Comparison of ENCODE assay signal across 1 cellular context in genomic region chr11:73376168-73376802, GRCh38.
TF ChIP-seq lines count a peak whose summit lies in the region.

Gene RELT (plus strand): TSS chr11:73376399. CDS start chr11:73389137, 12,738 bp downstream.

TF ChIP-seq in HepG2, 621 proteins besides CTCF, POLR2A, EP300 and RAD21 (continued from another document and continues in another):
- TF ChIP-seq ZNF574 (CRISPR knock-in tag; IDR thresholded peaks at IDR 0.05) (peak; percentile 69), SRSF4 (IDR thresholded peaks at IDR 0.05; ENCODE audit: low read depth, low read length, poor library complexity, severe bottlenecking) (no peak), ZNF607 (CRISPR knock-in tag; IDR thresholded peaks at IDR 0.05; ENCODE audit: borderline replicate concordance) (no peak), CEBPZ (IDR thresholded peaks at IDR 0.05; ENCODE audit: low read length) (no peak), ZNF296 (CRISPR knock-in tag; conservative IDR thresholded peaks at IDR 0.05) (no peak), ZNF451 (CRISPR knock-in tag; IDR thresholded peaks at IDR 0.05) (no peak; the same call in 1 of the 2 replicates), ELF1 (CRISPR knock-in tag; IDR thresholded peaks at IDR 0.05) (no peak), PHF8 (CRISPR knock-in tag; IDR thresholded peaks at IDR 0.05) (peak; percentile 62), ZNF512 (CRISPR knock-in tag; IDR thresholded peaks at IDR 0.05) (no peak), HNF1B (CRISPR knock-in tag; IDR thresholded peaks at IDR 0.05) (no peak), ZBTB3 (CRISPR knock-in tag; IDR thresholded peaks at IDR 0.05; ENCODE audit: borderline replicate concordance, low read depth) (no peak), AGO2 (optimal IDR thresholded peaks at IDR 0.05; ENCODE audit: low read depth, low read length) (no peak), REPIN1 (CRISPR knock-in tag; IDR thresholded peaks at IDR 0.05; ENCODE audit: borderline replicate concordance, low read depth) (no peak), ZNF138 (CRISPR knock-in tag; IDR thresholded peaks at IDR 0.05; ENCODE audit: low read depth) (no peak), JARID2 (CRISPR knock-in tag; IDR thresholded peaks at IDR 0.05; ENCODE audit: insufficient replicate concordance) (no peak), KLF13 (CRISPR knock-in tag; IDR thresholded peaks at IDR 0.05) (no peak), POGK (CRISPR knock-in tag; conservative IDR thresholded peaks at IDR 0.05) (0 out of 2 replicates have a peak, but pooled peaks have one; percentile 55), MTERF4 (CRISPR knock-in tag; IDR thresholded peaks at IDR 0.05) (peak; percentile 82), ZNF720 (CRISPR knock-in tag; IDR thresholded peaks at IDR 0.05) (no peak), SALL2 (CRISPR knock-in tag; IDR thresholded peaks at IDR 0.05) (0 out of 2 replicates have a peak, but pooled peaks have one; percentile 21), HNRNPH1 (optimal IDR thresholded peaks at IDR 0.05; ENCODE audit: low read depth, low read length) (no peak), CHCHD3 (CRISPR knock-in tag; IDR thresholded peaks at IDR 0.05) (no peak), ZNF646 (CRISPR knock-in tag; IDR thresholded peaks at IDR 0.05) (no peak), ZNF563 (CRISPR knock-in tag; IDR thresholded peaks at IDR 0.05) (peak; percentile 84), PRDM4 (CRISPR knock-in tag; IDR thresholded peaks at IDR 0.05; ENCODE audit: borderline replicate concordance) (no peak), ZBTB2 (CRISPR knock-in tag; IDR thresholded peaks at IDR 0.05; ENCODE audit: low read depth) (no peak)
